ENCODE assay signal across 1 cellular context in genomic region chr16:75401697-75402096, GRCh38.
TF ChIP-seq lines count a peak whose summit lies in the region.

No MANE protein-coding gene starts in this region.

TF ChIP-seq in SK-N-SH treated with all-trans-retinoic acid at 6 μM for 48 hours, 23 proteins besides CTCF, POLR2A, EP300 and RAD21 (continued from another document):
- TF ChIP-seq, protein P1, sequence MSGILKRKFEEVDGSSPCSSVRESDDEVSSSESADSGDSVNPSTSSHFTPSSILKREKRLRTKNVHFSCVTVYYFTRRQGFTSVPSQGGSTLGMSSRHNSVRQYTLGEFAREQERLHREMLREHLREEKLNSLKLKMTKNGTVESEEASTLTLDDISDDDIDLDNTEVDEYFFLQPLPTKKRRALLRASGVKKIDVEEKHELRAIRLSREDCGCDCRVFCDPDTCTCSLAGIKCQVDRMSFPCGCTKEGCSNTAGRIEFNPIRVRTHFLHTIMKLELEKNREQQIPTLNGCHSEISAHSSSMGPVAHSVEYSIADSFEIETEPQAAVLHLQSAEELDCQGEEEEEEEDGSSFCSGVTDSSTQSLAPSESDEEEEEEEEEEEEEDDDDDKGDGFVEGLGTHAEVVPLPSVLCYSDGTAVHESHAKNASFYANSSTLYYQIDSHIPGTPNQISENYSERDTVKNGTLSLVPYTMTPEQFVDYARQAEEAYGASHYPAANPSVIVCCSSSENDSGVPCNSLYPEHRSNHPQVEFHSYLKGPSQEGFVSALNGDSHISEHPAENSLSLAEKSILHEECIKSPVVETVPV (CRISPR knock-in tag; IDR thresholded peaks at IDR 0.05): no peak
- no peak for TF ChIP-seq CREB5 (CRISPR knock-in tag; IDR thresholded peaks at IDR 0.05; ENCODE audit: low read depth)
- TF ChIP-seq ISL1 (CRISPR knock-in tag; IDR thresholded peaks at IDR 0.05): no peak
- TF ChIP-seq ESRRG (CRISPR knock-in tag; IDR thresholded peaks at IDR 0.05): no peak
- TF ChIP-seq TOX (CRISPR knock-in tag; IDR thresholded peaks at IDR 0.05; ENCODE audit: borderline replicate concordance): no peak
- no peak for TF ChIP-seq BACH2 (CRISPR knock-in tag; IDR thresholded peaks at IDR 0.05; ENCODE audit: borderline replicate concordance)
- TF ChIP-seq PPARA (CRISPR knock-in tag; IDR thresholded peaks at IDR 0.05; ENCODE audit: borderline replicate concordance): no peak
- TF ChIP-seq PATZ1 (CRISPR knock-in tag; IDR thresholded peaks at IDR 0.05; ENCODE audit: borderline replicate concordance): no peak
- TF ChIP-seq RARB (CRISPR knock-in tag; IDR thresholded peaks at IDR 0.05): no peak
- TF ChIP-seq TSHZ2 (CRISPR knock-in tag; IDR thresholded peaks at IDR 0.05): no peak
